ENCODE assay signal across 1 cellular context in genomic region chr10:17683541-17683940, GRCh38.
TF ChIP-seq lines count a peak whose summit lies in the region.

No MANE protein-coding gene starts in this region.

TF ChIP-seq in GM12878, 131 proteins besides CTCF, POLR2A, EP300 and RAD21:
- TF ChIP-seq CUX1 (IDR thresholded peaks at IDR 0.05; ENCODE audit: insufficient replicate concordance, low read depth, low read length) (no peak), NFYA (IDR thresholded peaks at IDR 0.05; ENCODE audit: borderline replicate concordance, low read depth, low read length) (no peak), ASH2L (IDR thresholded peaks at IDR 0.05; ENCODE audit: borderline replicate concordance, low read depth) (no peak), BMI1 (IDR thresholded peaks at IDR 0.05; ENCODE audit: borderline replicate concordance) (no peak), IKZF2 (IDR thresholded peaks at IDR 0.05) (no peak), EGR1 (IDR thresholded peaks at IDR 0.05; ENCODE audit: borderline replicate concordance in 1 of 2, low read depth in 2 of 2, low read length in 2 of 2) (no peak), ZNF24 (IDR thresholded peaks at IDR 0.05) (no peak), MEF2A (IDR thresholded peaks at IDR 0.05; ENCODE audit: insufficient read depth, low read depth, low read length) (no peak), RFX5 (IDR thresholded peaks at IDR 0.05; ENCODE audit: low read depth, low read length) (no peak), CBFB (IDR thresholded peaks at IDR 0.05; ENCODE audit: low read depth) (no peak), ZNF207 (IDR thresholded peaks at IDR 0.05; ENCODE audit: borderline replicate concordance) (no peak), ZSCAN29 (IDR thresholded peaks at IDR 0.05) (no peak), ZNF592 (IDR thresholded peaks at IDR 0.05) (no peak), TBL1XR1 (IDR thresholded peaks at IDR 0.05; ENCODE audit: low read depth, low read length) (no peak)
